ENCODE assay signal across 18 cellular contexts in the genomic region with DNA sequence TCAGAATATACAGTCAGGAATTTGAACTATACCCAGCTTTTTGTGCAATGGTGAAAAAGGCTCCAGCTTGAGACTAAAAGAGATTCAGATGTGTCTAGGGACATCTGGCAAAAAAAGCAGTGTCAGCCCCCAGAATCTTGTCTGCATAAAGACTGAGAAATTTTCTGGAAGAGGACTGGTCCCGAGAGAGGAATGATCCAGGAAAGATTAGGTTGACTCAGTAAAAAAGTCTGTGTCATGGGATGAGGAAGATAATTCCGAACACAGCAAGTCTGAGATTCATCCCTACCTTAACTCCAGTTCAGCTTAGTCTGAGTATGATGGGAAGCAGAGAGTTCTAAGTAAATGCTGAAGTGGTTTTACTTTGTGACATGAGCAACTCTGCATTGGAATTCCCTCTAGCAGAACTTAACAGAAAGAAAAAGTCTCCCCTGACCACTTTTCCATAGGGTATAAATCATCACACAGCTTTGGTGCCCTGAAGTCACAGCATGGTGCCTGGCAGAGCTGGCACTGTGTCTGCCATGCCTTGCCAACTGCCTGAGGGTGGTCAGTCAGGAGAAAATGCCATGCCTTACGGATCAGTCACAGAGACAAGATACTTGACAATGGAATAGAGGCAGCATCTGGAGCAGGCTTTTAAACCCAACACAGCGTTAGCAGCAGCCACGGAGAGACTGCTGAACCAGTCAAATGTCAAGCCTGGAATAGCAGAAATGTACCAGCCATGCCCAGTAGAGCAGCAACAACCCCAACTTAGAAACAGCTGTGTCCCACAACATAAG.
A peak's percentile ranks its signal among the peaks of the same experiment; 100 is the strongest.
DNase-seq lines count a peak whose midpoint lies in the region; ATAC-seq and TF ChIP-seq lines count a peak whose summit lies in the region.
"Had no signal": no experiment of that assay in that cellular context is flagged by ENCODE, and none has a peak within 500 bp of the region (broad histone marks: within the 10 kb centered on the region; RNA-seq: fewer than 3 reads in every experiment).

No MANE protein-coding gene starts in this region.

- H3K79me2 ChIP-seq in trophoblast cell (ENCODE audit: control insufficient read depth, insufficient read depth, low read length, poor library complexity), result no peaks in the 10 kb centered on the region

- H3K4me1 ChIP-seq in trophoblast cell (ENCODE audit: control insufficient read depth in 1 of 2, insufficient read depth in 2 of 2, low read length in 2 of 2) (no peaks in the 10 kb centered on the region), spleen (no peaks in the 10 kb centered on the region)
- H3K4me1 ChIP-seq: upper lobe of right lung had no signal

- TF ChIP-seq POLR2A in spleen (IDR thresholded peaks at IDR 0.05), result no peak

- H3K14ac ChIP-seq in trophoblast cell (ENCODE audit: low read length), result peak overlapping the region; percentile 40

- no peak overlapping the region for H3K9ac ChIP-seq in trophoblast cell (ENCODE audit: low read length)

- H4K91ac ChIP-seq in trophoblast cell (ENCODE audit: low read depth, low read length), result peak overlapping the region; percentile 9

- H3K27me3 ChIP-seq in MG63 (no peaks in the 10 kb centered on the region), trophoblast cell (ENCODE audit: insufficient read depth, low read length) (no peaks in the 10 kb centered on the region), spleen (replicated peaks in 1 of 7) (no peaks in the 10 kb centered on the region)
- H3K27me3 ChIP-seq: upper lobe of right lung had no signal

- no peak for ATAC-seq in HG02870 (IDR thresholded peaks at IDR 0.05; ENCODE audit: unreplicated experiment)
- ATAC-seq: activated CD4-positive, alpha-beta T cell treated with anti-CD3 and anti-CD28 coated beads for 36 hours; left lobe of liver; upper lobe of right lung had no signal

- H4K8ac ChIP-seq in trophoblast cell (ENCODE audit: low read depth, low read length), result peak overlapping the region; percentile 47

- no peak overlapping the region for H2BK120ac ChIP-seq in trophoblast cell (ENCODE audit: insufficient read depth, low read length, poor library complexity)

- no peak overlapping the region for H3K23ac ChIP-seq in trophoblast cell (ENCODE audit: low read length)

- DNase-seq in AG20443 (ENCODE audit: low spot score) (peak; percentile 28), MG63 (peak; percentile 48), fibroblast of mammary gland (ENCODE audit: low read depth) (peak; percentile 85), trophoblast cell (no peak), activated gamma-delta T cell treated with Interleukin-2 at 50 U/mL for 16 hours (no peak), DMS79 (lab: John Stamatoyannopoulos, UW) (no peak), spleen (no peak)
- DNase-seq: activated CD4-positive, alpha-beta T cell treated with anti-CD3 and anti-CD28 coated beads for 36 hours; activated CD8-positive, alpha-beta memory T cell treated with anti-CD3 and anti-CD28 coated beads, Interleukin-2, amount 50 U/mL, for 4 hours; activated naive CD4-positive, alpha-beta T cell treated with Interleukin-2 at 50 U/mL for 16 hours; HFFc6; NCI-H1930; NCI-H774; stimulated activated CD4-positive, alpha-beta T cell treated with anti-CD3 and anti-CD28 coated beads, Interleukin-4, amount 100 ng/mL, for 4 hours; upper lobe of right lung had no signal

- peak overlapping the region; percentile 36 for H2BK12ac ChIP-seq in trophoblast cell (ENCODE audit: low read length)

- no peak overlapping the region for H2AFZ ChIP-seq in trophoblast cell (ENCODE audit: insufficient read depth, low read length, poor library complexity)

- no peak overlapping the region for H2AK5ac ChIP-seq in trophoblast cell (ENCODE audit: low read length)

- no peak overlapping the region for H2BK5ac ChIP-seq in trophoblast cell (ENCODE audit: low read depth, low read length, poor library complexity)

- H3K36me3 ChIP-seq in MG63 (no peaks in the 10 kb centered on the region), trophoblast cell (ENCODE audit: control insufficient read depth in 1 of 2, insufficient read depth in 2 of 2, low read length in 2 of 2) (no peaks in the 10 kb centered on the region), spleen (no peaks in the 10 kb centered on the region)
- H3K36me3 ChIP-seq: upper lobe of right lung had no signal

- no peak overlapping the region for H4K12ac ChIP-seq in trophoblast cell (ENCODE audit: low read depth, low read length)

- H3K27ac ChIP-seq in trophoblast cell (ENCODE audit: low read depth, low read length), result no peak overlapping the region
- peak overlapping the region in 3 of 8 donors; percentile 50 to 70 (median 65) for H3K27ac ChIP-seq in spleen
- H3K27ac ChIP-seq: RWPE1, upper lobe of right lung had no signal

- no peak overlapping the region for H3K4me3 ChIP-seq in MG63
- H3K4me3 ChIP-seq in fibroblast of mammary gland (ENCODE audit: control insufficient read depth, low read depth, low read length), result no peak overlapping the region
- no peak overlapping the region for H3K4me3 ChIP-seq in trophoblast cell (ENCODE audit: low read depth, low read length)
- H3K4me3 ChIP-seq in spleen, result no peak overlapping the region
- H3K4me3 ChIP-seq: upper lobe of right lung had no signal

- TF ChIP-seq CTCF in fibroblast of mammary gland (conservative IDR thresholded peaks at IDR 0.05; ENCODE audit: control insufficient read depth, insufficient read depth, low read depth, low read length) (no peak), spleen (IDR thresholded peaks at IDR 0.05 in 8 of 11, conservative IDR thresholded peaks at IDR 0.05 in 3 of 11) (no peak)

- no peak overlapping the region for H3K4me2 ChIP-seq in trophoblast cell (ENCODE audit: low read length)

- H3K18ac ChIP-seq in trophoblast cell (ENCODE audit: low read length), result peak overlapping the region; percentile 45

- intact Hi-C loops in spleen (cut with DNase I; ENCODE audit: low total_unique reads), result no loop called here

- no CpG with 5 or more reads among the region's 5 CpGs for WGBS in trophoblast cell (ENCODE audit: extremely low coverage, insufficient coverage, insufficient read length)
- WGBS in spleen, 5 donors, result 79 to 86% (median 83%) methylated on average over 5 of the region's 5 CpGs

- H3K79me1 ChIP-seq in trophoblast cell (ENCODE audit: low read length), result peaks cover 2% of the 10 kb centered on the region

- no peaks in the 10 kb centered on the region for H3K9me3 ChIP-seq in MG63
- H3K9me3 ChIP-seq in trophoblast cell (ENCODE audit: insufficient read depth, low read depth, low read length), result no peaks in the 10 kb centered on the region
- no peaks in the 10 kb centered on the region for H3K9me3 ChIP-seq in spleen
- H3K9me3 ChIP-seq: upper lobe of right lung had no signal

- H3K4ac ChIP-seq in trophoblast cell (ENCODE audit: low read depth, low read length), result no peak overlapping the region

Comparison
In these comparisons a context has a peak if more than half of its experiments do, and no peak if none do; other contexts are left out.
1. DNase-seq: peak in AG20443 (single experiment), MG63 (single experiment) and fibroblast of mammary gland (single experiment); none in trophoblast cell (0 of 2), activated gamma-delta T cell treated with Interleukin-2 at 50 U/mL for 16 hours (single experiment), DMS79 (single experiment) and spleen (single experiment).